Comparison of ENCODE assay signal across 23 cellular contexts in genomic region chr11:123903932-123904331, GRCh38. TPM values are rescaled to one million over a fixed set of nuclear protein-coding genes. Genes with fewer than 3 reads are reported as not detected.
DNase-seq lines count a peak whose midpoint lies in the region; ATAC-seq and TF ChIP-seq lines count a peak whose summit lies in the region.
"Had no signal": no experiment of that assay in that cellular context is flagged by ENCODE, and none has a peak within 500 bp of the region (broad histone marks: within the 10 kb centered on the region; RNA-seq: fewer than 3 reads in every experiment).

No MANE protein-coding gene starts in this region.

- H3K4me3 Mint-ChIP-seq in type B pancreatic cell (no peak overlapping the region), T-cell (no peak overlapping the region)
- H3K4me3 Mint-ChIP-seq in activated CD4-positive, alpha-beta memory T cell treated with anti-CD3 and anti-CD28 coated beads, Interleukin-2, amount 10 ng/mL, durations not matched to agents 7 days and 5 days = no peak overlapping the region
- H3K4me3 Mint-ChIP-seq: activated naive CD8-positive, alpha-beta T cell treated with anti-CD3 and anti-CD28 coated beads, Interleukin-2, amount 10 ng/mL, durations not matched to agents 7 days and 5 days; CD8-positive, alpha-beta T cell; stimulated activated naive CD8-positive, alpha-beta T cell treated with anti-CD3 and anti-CD28 coated beads, Interleukin-15, amount 100 ng/mL, for 72 hours; T-helper 17 cell had no signal

- H3K4me1 Mint-ChIP-seq in type B pancreatic cell (ENCODE audit: unreplicated experiment) (no peaks in the 10 kb centered on the region), T-cell (no peaks in the 10 kb centered on the region)
- H3K4me1 Mint-ChIP-seq in activated CD4-positive, alpha-beta memory T cell treated with anti-CD3 and anti-CD28 coated beads, Interleukin-2, amount 10 ng/mL, durations not matched to agents 7 days and 5 days = no peaks in the 10 kb centered on the region
- H3K4me1 Mint-ChIP-seq: stimulated activated naive CD8-positive, alpha-beta T cell treated with anti-CD3 and anti-CD28 coated beads, Interleukin-15, amount 100 ng/mL, for 72 hours; T-helper 17 cell had no signal

- no peaks in the 10 kb centered on the region for H3K36me3 Mint-ChIP-seq in type B pancreatic cell
- no peaks in the 10 kb centered on the region for H3K36me3 Mint-ChIP-seq in T-cell
- H3K36me3 Mint-ChIP-seq in activated CD4-positive, alpha-beta memory T cell treated with anti-CD3 and anti-CD28 coated beads, Interleukin-2, amount 10 ng/mL, durations not matched to agents 7 days and 5 days (ENCODE audit: low read depth) = no peaks in the 10 kb centered on the region
- H3K36me3 Mint-ChIP-seq: activated naive CD8-positive, alpha-beta T cell treated with anti-CD3 and anti-CD28 coated beads, Interleukin-2, amount 10 ng/mL, durations not matched to agents 7 days and 5 days; CD8-positive, alpha-beta T cell had no signal

- CTCF ChIA-PET in GM10248 (lab: Yijun Ruan, JAX) = no interaction called here
- CTCF ChIA-PET in T-cell (lab: Charles Lee) = no interaction called here
- CTCF ChIA-PET in activated CD4-positive, alpha-beta memory T cell treated with anti-CD3 and anti-CD28 coated beads, Interleukin-2, amount 10 ng/mL, durations not matched to agents 7 days and 5 days (lab: Charles Lee) = no interaction called here

- peaks cover 4% of the 10 kb centered on the region for H3K27me3 Mint-ChIP-seq in type B pancreatic cell
- peaks cover 0 to 20% of the 10 kb centered on the region in 2 donors for H3K27me3 Mint-ChIP-seq in T-cell
- H3K27me3 Mint-ChIP-seq in activated CD4-positive, alpha-beta memory T cell treated with anti-CD3 and anti-CD28 coated beads, Interleukin-2, amount 10 ng/mL, durations not matched to agents 7 days and 5 days = peaks cover 3% of the 10 kb centered on the region
- H3K27me3 Mint-ChIP-seq: stimulated activated naive CD8-positive, alpha-beta T cell treated with anti-CD3 and anti-CD28 coated beads, Interleukin-15, amount 100 ng/mL, for 72 hours had no signal

- POLR2A ChIA-PET in GM10248 (lab: Yijun Ruan, JAX) (no interaction called here), T-cell (lab: Charles Lee) (no interaction called here)
- POLR2A ChIA-PET in activated CD4-positive, alpha-beta memory T cell treated with anti-CD3 and anti-CD28 coated beads, Interleukin-2, amount 10 ng/mL, durations not matched to agents 7 days and 5 days (lab: Charles Lee) = no interaction called here

- ATAC-seq in GM19438 (IDR thresholded peaks at IDR 0.05; ENCODE audit: low read depth, unreplicated experiment) = peak; percentile 68
- ATAC-seq in HG02588 (IDR thresholded peaks at IDR 0.05; ENCODE audit: unreplicated experiment) = peak; percentile 72
- peak; percentile 52 for ATAC-seq in HG03175 (IDR thresholded peaks at IDR 0.05; ENCODE audit: unreplicated experiment)
- no peak for ATAC-seq in T-cell (replicated peaks in 1 of 4)
- no peak for ATAC-seq in GM18517 (IDR thresholded peaks at IDR 0.05; ENCODE audit: unreplicated experiment)
- ATAC-seq: CD8-positive, alpha-beta T cell; stimulated activated naive CD8-positive, alpha-beta T cell treated with anti-CD3 and anti-CD28 coated beads, Interleukin-15, amount 100 ng/mL, for 72 hours; T-helper 17 cell had no signal

- DNase-seq in GM10248 (ENCODE audit: extremely low spot score) = peak; percentile 3
- no peak for DNase-seq in type B pancreatic cell (ENCODE audit: extremely low spot score, unreplicated experiment)
- no peak for DNase-seq in T-cell
- no peak for DNase-seq in activated CD4-positive, alpha-beta memory T cell treated with anti-CD3 and anti-CD28 coated beads, Interleukin-2, amount 10 ng/mL, durations not matched to agents 7 days and 5 days
- DNase-seq: activated CD4-positive, CD25-positive, alpha-beta regulatory T cell treated with anti-CD3 and anti-CD28 coated beads, Interleukin-2, amount 50 U/mL, for 72 hours; activated naive CD8-positive, alpha-beta T cell treated with anti-CD3 and anti-CD28 coated beads, Interleukin-2, amount 10 ng/mL, durations not matched to agents 7 days and 5 days; CD8-positive, alpha-beta T cell; foreskin melanocyte; HCEC 1CT; NCI-H2029 treated with DMSO at 0.1 percent for 48 hours; NCI-H748 treated with DMSO at 0.1 percent for 48 hours; nucleus accumbens; RPMI8226; stimulated activated naive CD8-positive, alpha-beta T cell treated with anti-CD3 and anti-CD28 coated beads, Interleukin-15, amount 100 ng/mL, for 72 hours; T-helper 17 cell had no signal

- no peaks in the 10 kb centered on the region for H3K9me3 Mint-ChIP-seq in type B pancreatic cell
- H3K9me3 Mint-ChIP-seq in T-cell = no peaks in the 10 kb centered on the region
- no peaks in the 10 kb centered on the region for H3K9me3 Mint-ChIP-seq in activated CD4-positive, alpha-beta memory T cell treated with anti-CD3 and anti-CD28 coated beads, Interleukin-2, amount 10 ng/mL, durations not matched to agents 7 days and 5 days
- H3K9me3 Mint-ChIP-seq: activated naive CD8-positive, alpha-beta T cell treated with anti-CD3 and anti-CD28 coated beads, Interleukin-2, amount 10 ng/mL, durations not matched to agents 7 days and 5 days; CD8-positive, alpha-beta T cell; stimulated activated naive CD8-positive, alpha-beta T cell treated with anti-CD3 and anti-CD28 coated beads, Interleukin-15, amount 100 ng/mL, for 72 hours had no signal

- TF ChIP-seq CTCF in GM10248 (IDR thresholded peaks at IDR 0.05; ENCODE audit: control extremely low read depth, extremely low read depth, low read depth, missing control alignments) (no peak), type B pancreatic cell (conservative IDR thresholded peaks at IDR 0.05) (no peak)

- H3K27ac Mint-ChIP-seq in type B pancreatic cell (no peak overlapping the region), T-cell (no peak overlapping the region)
- no peak overlapping the region for H3K27ac Mint-ChIP-seq in activated CD4-positive, alpha-beta memory T cell treated with anti-CD3 and anti-CD28 coated beads, Interleukin-2, amount 10 ng/mL, durations not matched to agents 7 days and 5 days
- H3K27ac Mint-ChIP-seq: activated naive CD8-positive, alpha-beta T cell treated with anti-CD3 and anti-CD28 coated beads, Interleukin-2, amount 10 ng/mL, durations not matched to agents 7 days and 5 days; CD8-positive, alpha-beta T cell; stimulated activated naive CD8-positive, alpha-beta T cell treated with anti-CD3 and anti-CD28 coated beads, Interleukin-15, amount 100 ng/mL, for 72 hours; T-helper 17 cell had no signal

RNA-seq across cellular contexts. Expression of gene OR8D4, which starts 2.0 kb away (rescaled TPM):
- total RNA-seq in type B pancreatic cell (ENCODE audit: low replicate concordance) = not detected in 2 replicates
- not detected for total RNA-seq in T-cell
- not detected for total RNA-seq in activated CD4-positive, alpha-beta memory T cell treated with anti-CD3 and anti-CD28 coated beads, Interleukin-2, amount 10 ng/mL, durations not matched to agents 7 days and 5 days
- total RNA-seq: A172; activated naive CD8-positive, alpha-beta T cell treated with anti-CD3 and anti-CD28 coated beads, Interleukin-2, amount 10 ng/mL, durations not matched to agents 7 days and 5 days; cardiac septum; CD8-positive, alpha-beta T cell; mesenteric fat pad; T-helper 17 cell had no signal

RNA-seq across cellular contexts. Expression of gene TMEM225, which starts 18.5 kb away (rescaled TPM):
- total RNA-seq in type B pancreatic cell (ENCODE audit: low replicate concordance) = not detected in 2 replicates
- total RNA-seq in T-cell = not detected
- total RNA-seq in activated CD4-positive, alpha-beta memory T cell treated with anti-CD3 and anti-CD28 coated beads, Interleukin-2, amount 10 ng/mL, durations not matched to agents 7 days and 5 days = not detected
- total RNA-seq: A172; activated naive CD8-positive, alpha-beta T cell treated with anti-CD3 and anti-CD28 coated beads, Interleukin-2, amount 10 ng/mL, durations not matched to agents 7 days and 5 days; cardiac septum; CD8-positive, alpha-beta T cell; mesenteric fat pad; skeletal muscle tissue; T-helper 17 cell had no signal

RNA-seq across cellular contexts. Expression of gene OR4D5, which starts 35.5 kb away (rescaled TPM):
- not detected in 2 replicates for total RNA-seq in type B pancreatic cell (ENCODE audit: low replicate concordance)
- total RNA-seq in T-cell = not detected
- not detected for total RNA-seq in activated CD4-positive, alpha-beta memory T cell treated with anti-CD3 and anti-CD28 coated beads, Interleukin-2, amount 10 ng/mL, durations not matched to agents 7 days and 5 days
- total RNA-seq: A172; activated naive CD8-positive, alpha-beta T cell treated with anti-CD3 and anti-CD28 coated beads, Interleukin-2, amount 10 ng/mL, durations not matched to agents 7 days and 5 days; cardiac septum; CD8-positive, alpha-beta T cell; mesenteric fat pad; T-helper 17 cell had no signal

RNA-seq across cellular contexts. Expression of gene OR6T1, which starts 39.7 kb away (rescaled TPM):
- not detected in 2 replicates for total RNA-seq in type B pancreatic cell (ENCODE audit: low replicate concordance)
- total RNA-seq in T-cell = not detected
- total RNA-seq in activated CD4-positive, alpha-beta memory T cell treated with anti-CD3 and anti-CD28 coated beads, Interleukin-2, amount 10 ng/mL, durations not matched to agents 7 days and 5 days = not detected
- total RNA-seq: A172; activated naive CD8-positive, alpha-beta T cell treated with anti-CD3 and anti-CD28 coated beads, Interleukin-2, amount 10 ng/mL, durations not matched to agents 7 days and 5 days; cardiac septum; CD8-positive, alpha-beta T cell; mesenteric fat pad; skeletal muscle tissue; T-helper 17 cell had no signal

Comparison
In these comparisons a context has a peak if more than half of its experiments do, and no peak if none do; other contexts are left out.
1. ATAC-seq: peak in GM19438 (single experiment), HG02588 (single experiment) and HG03175 (single experiment); none in T-cell (0 of 4) and GM18517 (single experiment).